In the genomic region with DNA sequence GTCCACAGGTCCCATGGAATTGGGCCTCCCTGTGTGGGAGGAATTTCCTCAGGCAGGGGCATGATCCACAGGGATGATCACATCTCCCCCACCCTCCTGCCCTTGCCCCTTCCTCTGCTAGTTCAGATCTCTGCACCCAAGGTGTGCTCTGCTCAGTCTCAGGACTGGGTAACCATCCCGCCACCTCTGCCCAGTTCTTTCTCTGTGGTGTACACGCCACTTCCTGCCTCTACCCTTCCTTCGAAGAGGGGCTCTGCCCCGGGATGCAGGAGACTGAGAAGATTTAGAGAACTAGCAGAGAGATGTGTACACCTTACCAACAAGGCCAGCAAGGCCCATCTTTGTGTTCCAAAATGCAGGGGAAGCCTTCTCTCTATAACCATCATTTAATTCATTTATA, we compare ENCODE assay signal across 23 cellular contexts.
"Had no signal": no experiment of that assay in that cellular context is flagged by ENCODE, and none has a peak within 500 bp of the region (broad histone marks: within the 10 kb centered on the region; RNA-seq: fewer than 3 reads in every experiment).

No MANE protein-coding gene starts in this region.

- H3K27ac ChIP-seq: breast epithelium, SJSA1 had no signal

- H3K27me3 Mint-ChIP-seq: activated naive CD8-positive, alpha-beta T cell treated with anti-CD3 and anti-CD28 coated beads for 36 hours had no signal

- FAIRE-seq: RCC 7860 had no signal

- H3K36me3 Mint-ChIP-seq: activated naive CD8-positive, alpha-beta T cell treated with anti-CD3 and anti-CD28 coated beads for 36 hours had no signal

- H3K27ac Mint-ChIP-seq: activated naive CD4-positive, alpha-beta T cell treated with anti-CD3 and anti-CD28 coated beads for 36 hours; activated naive CD8-positive, alpha-beta T cell treated with anti-CD3 and anti-CD28 coated beads for 36 hours; T-helper 1 cell treated with Interleukin-12 subunit alpha and Interleukin-12 subunit beta and Interleukin-4 antibody, amounts not matched to agents 30 μg/mL and 1 μg/mL, for 36 hours had no signal

- DNase-seq: activated CD4-positive, alpha-beta T cell treated with anti-CD3 and anti-CD28 coated beads for 4 hours; activated CD4-positive, alpha-beta T cell treated with anti-CD3 and anti-CD28 coated beads, Interleukin-2, amount 50 U/mL, for 48 hours; activated CD8-positive, alpha-beta memory T cell treated with anti-CD3 and anti-CD28 coated beads for 24 hours; activated effector memory CD4-positive, alpha-beta T cell treated with anti-CD3 and anti-CD28 coated beads, Interleukin-2, amount 50 U/mL, for 16 hours; activated naive CD4-positive, alpha-beta T cell treated with anti-CD3 and anti-CD28 coated beads for 36 hours; activated naive CD8-positive, alpha-beta T cell treated with anti-CD3 and anti-CD28 coated beads for 36 hours; activated T-cell treated with anti-CD3 and anti-CD28 coated beads, Interleukin-2, amount 50 U/mL, for 4 hours; central memory CD4-positive, alpha-beta T cell; KG1; NCI-H1105 treated with DMSO at 0.1 percent for 48 hours; NCI-H1436 treated with DMSO at 0.1 percent for 48 hours; NCI-H187; NCI-H2081; NCI-H524; PC-3; SHP77; SW 1271 had no signal

- ATAC-seq: activated CD4-positive, CD25-positive, alpha-beta regulatory T cell treated with anti-CD3 and anti-CD28 coated beads, Interleukin-2, amount 50 U/mL, for 24 hours; activated T-cell treated with anti-CD3 and anti-CD28 coated beads, Interleukin-2, amount 50 U/mL, for 4 hours; PC-3; SK-N-SH treated with all-trans-retinoic acid at 6 μM for 48 hours had no signal

- H3K4me3 ChIP-seq: breast epithelium, SJSA1 had no signal

- H3K4me3 Mint-ChIP-seq: activated naive CD4-positive, alpha-beta T cell treated with anti-CD3 and anti-CD28 coated beads for 36 hours; activated naive CD8-positive, alpha-beta T cell treated with anti-CD3 and anti-CD28 coated beads for 36 hours; activated T-cell treated with anti-CD3 and anti-CD28 coated beads, Interleukin-2, amount 50 U/mL, for 4 hours; T-helper 1 cell treated with Interleukin-12 subunit alpha and Interleukin-12 subunit beta and Interleukin-4 antibody, amounts not matched to agents 30 μg/mL and 1 μg/mL, for 36 hours had no signal

- H3K4me1 ChIP-seq: breast epithelium, SJSA1 had no signal

- H3K27me3 ChIP-seq: breast epithelium, SJSA1 had no signal

- H3K9me3 Mint-ChIP-seq: activated naive CD4-positive, alpha-beta T cell treated with anti-CD3 and anti-CD28 coated beads for 36 hours; activated naive CD8-positive, alpha-beta T cell treated with anti-CD3 and anti-CD28 coated beads for 36 hours; activated T-cell treated with anti-CD3 and anti-CD28 coated beads, Interleukin-2, amount 50 U/mL, for 4 hours; T-helper 1 cell treated with Interleukin-12 subunit alpha and Interleukin-12 subunit beta and Interleukin-4 antibody, amounts not matched to agents 30 μg/mL and 1 μg/mL, for 36 hours had no signal

- H3K36me3 ChIP-seq: breast epithelium, SJSA1 had no signal

- H3K9me3 ChIP-seq: breast epithelium, SJSA1 had no signal
